In the genomic region with DNA sequence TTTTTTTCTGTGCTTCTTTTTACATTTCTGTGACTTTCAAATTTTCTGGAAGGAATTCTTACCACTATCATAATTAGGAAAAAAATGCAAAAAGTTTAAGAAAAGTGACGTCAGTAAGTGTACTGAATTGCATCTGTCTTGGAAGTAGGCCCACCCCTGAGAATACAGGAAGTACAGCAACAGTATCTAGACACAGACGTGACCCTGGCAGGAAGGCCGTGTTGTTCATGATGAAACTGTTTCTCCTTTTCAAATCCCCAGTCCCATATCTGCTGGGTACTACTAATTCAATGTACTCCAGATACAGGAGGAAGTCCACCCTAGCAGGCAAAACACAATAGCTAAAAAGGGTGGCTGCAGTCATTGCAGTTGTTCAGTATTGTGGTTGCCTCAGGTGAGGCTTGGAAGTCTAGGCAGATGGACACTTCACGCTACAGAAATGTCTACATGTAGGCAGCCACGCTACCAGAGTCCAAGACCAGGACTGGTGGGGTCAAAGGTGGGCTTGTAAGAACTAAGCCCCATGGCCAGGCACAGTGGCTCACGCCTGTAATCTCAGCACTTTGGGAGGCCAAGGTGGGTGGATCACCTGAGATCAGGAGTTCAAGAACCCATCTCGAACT, we compare ENCODE assay signal across 11 cellular contexts. TPM values are rescaled to one million over a fixed set of nuclear protein-coding genes. Genes with fewer than 3 reads are reported as not detected.
DNase-seq lines count a peak whose midpoint lies in the region; ATAC-seq, FAIRE-seq and TF ChIP-seq lines count a peak whose summit lies in the region.
"Had no signal": no experiment of that assay in that cellular context is flagged by ENCODE, and none has a peak within 500 bp of the region (broad histone marks: within the 10 kb centered on the region; RNA-seq: fewer than 3 reads in every experiment).

No MANE protein-coding gene starts in this region.

- POLR2A ChIA-PET in activated naive CD8-positive, alpha-beta T cell treated with anti-CD3 and anti-CD28 coated beads, Interleukin-2, amount 10 ng/mL, durations not matched to agents 7 days and 5 days (lab: Charles Lee) = interaction anchor here (1.3 to 1.6 kb wide), 2 partner anchors 12 to 40 kb away, joined by 7 to 8 read pairs; no protein-coding TSS in a partner anchor

- no peak overlapping the region for H3K9ac ChIP-seq in kidney (ENCODE audit: low read length in 2 of 2)

- no peaks in the 10 kb centered on the region for H3K36me3 ChIP-seq in kidney (ENCODE audit: control insufficient read depth in 1 of 2, insufficient read depth in 2 of 2, low read length in 2 of 2)

- H3K36me3 Mint-ChIP-seq in activated naive CD8-positive, alpha-beta T cell treated with anti-CD3 and anti-CD28 coated beads, Interleukin-2, amount 10 ng/mL, durations not matched to agents 7 days and 5 days = peaks cover 15% of the 10 kb centered on the region
- no peaks in the 10 kb centered on the region for H3K36me3 Mint-ChIP-seq in stimulated activated naive CD8-positive, alpha-beta T cell treated with anti-CD3 and anti-CD28 coated beads, Interleukin-15, Interleukin-2, amounts not matched to agents 100 ng/mL and 50 ng/mL, for 24 hours (ENCODE audit: low read depth)
- H3K36me3 Mint-ChIP-seq in progenitor cell of endocrine pancreas (ENCODE audit: insufficient read depth) = no peaks in the 10 kb centered on the region

- peak overlapping the region; percentile 89 for H3K27ac Mint-ChIP-seq in activated naive CD8-positive, alpha-beta T cell treated with anti-CD3 and anti-CD28 coated beads, Interleukin-2, amount 10 ng/mL, durations not matched to agents 7 days and 5 days
- H3K27ac Mint-ChIP-seq in stimulated activated naive CD8-positive, alpha-beta T cell treated with anti-CD3 and anti-CD28 coated beads, Interleukin-15, Interleukin-2, amounts not matched to agents 100 ng/mL and 50 ng/mL, for 24 hours = peak overlapping the region; percentile 61
- H3K27ac Mint-ChIP-seq in progenitor cell of endocrine pancreas = no peak overlapping the region

- intact Hi-C loops in kidney (cut with DNase I) = no loop called here

- H3K27ac ChIP-seq in kidney (ENCODE audit: low read depth in 2 of 2, low read length in 2 of 2) = peak overlapping the region in 1 of 2 donors; percentile 27

- TF ChIP-seq CTCF in kidney (IDR thresholded peaks at IDR 0.05; ENCODE audit: borderline replicate concordance, extremely low read depth, insufficient read depth) = no peak
- TF ChIP-seq CTCF in progenitor cell of endocrine pancreas (IDR thresholded peaks at IDR 0.05; ENCODE audit: unreplicated experiment) = no peak

- no peaks in the 10 kb centered on the region for H3K9me3 Mint-ChIP-seq in activated naive CD8-positive, alpha-beta T cell treated with anti-CD3 and anti-CD28 coated beads, Interleukin-2, amount 10 ng/mL, durations not matched to agents 7 days and 5 days
- peaks cover 4% of the 10 kb centered on the region for H3K9me3 Mint-ChIP-seq in stimulated activated naive CD8-positive, alpha-beta T cell treated with anti-CD3 and anti-CD28 coated beads, Interleukin-15, Interleukin-2, amounts not matched to agents 100 ng/mL and 50 ng/mL, for 24 hours
- H3K9me3 Mint-ChIP-seq in progenitor cell of endocrine pancreas (ENCODE audit: low read depth) = peaks cover 5% of the 10 kb centered on the region

- H3K9me3 ChIP-seq in kidney (ENCODE audit: control insufficient read depth in 1 of 2, low read length in 2 of 2) = no peaks in the 10 kb centered on the region

- H3K4me1 Mint-ChIP-seq in activated naive CD8-positive, alpha-beta T cell treated with anti-CD3 and anti-CD28 coated beads, Interleukin-2, amount 10 ng/mL, durations not matched to agents 7 days and 5 days = peaks cover 27% of the 10 kb centered on the region
- peaks cover 40% of the 10 kb centered on the region for H3K4me1 Mint-ChIP-seq in stimulated activated naive CD8-positive, alpha-beta T cell treated with anti-CD3 and anti-CD28 coated beads, Interleukin-15, Interleukin-2, amounts not matched to agents 100 ng/mL and 50 ng/mL, for 24 hours (ENCODE audit: low read depth)
- H3K4me1 Mint-ChIP-seq in progenitor cell of endocrine pancreas (ENCODE audit: low read depth) = no peaks in the 10 kb centered on the region
- H3K4me1 Mint-ChIP-seq: neural crest cell had no signal

- peak; percentile 86 for ATAC-seq in activated naive CD8-positive, alpha-beta T cell treated with anti-CD3 and anti-CD28 coated beads, Interleukin-2, amount 10 ng/mL, durations not matched to agents 7 days and 5 days (ENCODE audit: low read depth)
- ATAC-seq in GM19463 (IDR thresholded peaks at IDR 0.05; ENCODE audit: unreplicated experiment) = no peak

- H3K4me3 ChIP-seq in kidney (ENCODE audit: low read length in 2 of 2) = no peak overlapping the region

- peak; percentile 6 for FAIRE-seq in kidney (lab: Jason Lieb, UNC)

- peak overlapping the region; percentile 36 for H3K4me3 Mint-ChIP-seq in activated naive CD8-positive, alpha-beta T cell treated with anti-CD3 and anti-CD28 coated beads, Interleukin-2, amount 10 ng/mL, durations not matched to agents 7 days and 5 days
- no peak overlapping the region for H3K4me3 Mint-ChIP-seq in stimulated activated naive CD8-positive, alpha-beta T cell treated with anti-CD3 and anti-CD28 coated beads, Interleukin-15, Interleukin-2, amounts not matched to agents 100 ng/mL and 50 ng/mL, for 24 hours
- no peak overlapping the region for H3K4me3 Mint-ChIP-seq in progenitor cell of endocrine pancreas (ENCODE audit: low read depth)
- H3K4me3 Mint-ChIP-seq: neural crest cell had no signal

- H3K27me3 Mint-ChIP-seq in activated naive CD8-positive, alpha-beta T cell treated with anti-CD3 and anti-CD28 coated beads, Interleukin-2, amount 10 ng/mL, durations not matched to agents 7 days and 5 days = no peaks in the 10 kb centered on the region
- H3K27me3 Mint-ChIP-seq in stimulated activated naive CD8-positive, alpha-beta T cell treated with anti-CD3 and anti-CD28 coated beads, Interleukin-15, Interleukin-2, amounts not matched to agents 100 ng/mL and 50 ng/mL, for 24 hours = no peaks in the 10 kb centered on the region
- H3K27me3 Mint-ChIP-seq in progenitor cell of endocrine pancreas = no peaks in the 10 kb centered on the region

- H3K4me1 ChIP-seq in kidney (ENCODE audit: control insufficient read depth in 1 of 2, insufficient read depth in 1 of 2, low read depth in 1 of 2, low read length in 2 of 2) = peaks cover 2 to 4% of the 10 kb centered on the region in 2 donors

- DNase-seq in Kasumi-1 (lab: John Stamatoyannopoulos, UW) (peak; percentile 94 to 96), kidney (no peak), DMS53 (lab: John Stamatoyannopoulos, UW) (no peak), NCI-H146 treated with DMSO at 0.1 percent for 48 hours (lab: John Stamatoyannopoulos, UW; ENCODE audit: unreplicated experiment) (no peak), progenitor cell of endocrine pancreas (ENCODE audit: low spot score, unreplicated experiment) (no peak)
- no peak for DNase-seq in activated naive CD8-positive, alpha-beta T cell treated with anti-CD3 and anti-CD28 coated beads, Interleukin-2, amount 10 ng/mL, durations not matched to agents 7 days and 5 days
- DNase-seq: activated CD4-positive, alpha-beta T cell treated with anti-CD3 and anti-CD28 coated beads, Interleukin-2, amount 50 U/mL, for 48 hours; NCI-H774 had no signal

RNA-seq across cellular contexts. Expression of gene MED4, which starts 49.6 kb away (rescaled TPM):
- total RNA-seq in activated naive CD8-positive, alpha-beta T cell treated with anti-CD3 and anti-CD28 coated beads, Interleukin-2, amount 10 ng/mL, durations not matched to agents 7 days and 5 days = 10 to 100 TPM; 56.1 TPM
- total RNA-seq in kidney = 50.8 TPM
- 54.3 TPM for polyA plus RNA-seq in kidney (ENCODE audit: insufficient read depth, low read depth, low replicate concordance)
- 56.1 and 59.2 TPM in 2 replicates for total RNA-seq in progenitor cell of endocrine pancreas

Comparison
In these comparisons a context has a peak if more than half of its experiments do, and no peak if none do; other contexts are left out.
1. DNase-seq: peak in Kasumi-1 (2 of 2); none in activated naive CD8-positive, alpha-beta T cell treated with anti-CD3 and anti-CD28 coated beads, Interleukin-2, amount 10 ng/mL, durations not matched to agents 7 days and 5 days (single experiment), kidney (single experiment), DMS53 (single experiment), NCI-H146 treated with DMSO at 0.1 percent for 48 hours (single experiment) and progenitor cell of endocrine pancreas (single experiment).